16 cellular contexts compared by ENCODE assay signal in the genomic region with DNA sequence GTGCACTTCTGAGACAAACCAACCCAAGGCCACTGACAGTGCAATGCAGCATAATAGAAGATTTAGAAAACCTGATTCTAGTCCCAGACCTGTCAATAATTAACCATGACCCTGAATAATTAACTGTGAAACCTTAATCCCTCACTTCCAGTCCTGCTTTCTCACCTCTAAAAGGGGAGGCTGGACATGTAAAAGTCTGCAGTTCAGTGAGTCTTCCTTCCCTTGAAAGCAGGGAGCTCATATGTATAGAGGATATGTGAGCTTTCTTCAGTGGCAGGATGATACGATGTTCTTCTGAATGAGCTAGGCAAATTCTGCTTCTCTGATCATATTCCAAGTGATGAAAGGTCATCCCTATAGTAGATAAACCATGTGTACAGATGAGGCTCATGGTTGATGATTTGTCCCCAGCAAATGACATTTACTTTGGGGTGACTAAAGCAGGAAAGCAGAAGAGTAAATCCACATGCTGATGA. TPM values are rescaled to one million over a fixed set of nuclear protein-coding genes. Genes with fewer than 3 reads are reported as not detected.
"Had no signal": no experiment of that assay in that cellular context is flagged by ENCODE, and none has a peak within 500 bp of the region (broad histone marks: within the 10 kb centered on the region; RNA-seq: fewer than 3 reads in every experiment).

No MANE protein-coding gene starts in this region.

- ATAC-seq: naive thymus-derived CD4-positive, alpha-beta T cell; stimulated activated naive CD8-positive, alpha-beta T cell treated with anti-CD3 and anti-CD28 coated beads, Interleukin-15, Interleukin-2, amounts not matched to agents 100 U/mL and 50 U/mL, for 24 hours; upper lobe of right lung had no signal

- H3K27ac ChIP-seq: adrenal gland, colonic mucosa, gastrocnemius medialis, prostate gland, suprapubic skin, upper lobe of right lung had no signal

- H3K36me3 ChIP-seq: adrenal gland, colonic mucosa, gastrocnemius medialis, prostate gland, upper lobe of right lung had no signal

- H3K4me1 ChIP-seq: adrenal gland, colonic mucosa, prostate gland, suprapubic skin, upper lobe of right lung had no signal

- DNase-seq: activated naive CD4-positive, alpha-beta T cell treated with anti-CD3 and anti-CD28 coated beads, Interleukin-2, amount 50 U/mL, for 16 hours; adrenal gland; caudate nucleus; colonic mucosa; gastrocnemius medialis; naive thymus-derived CD4-positive, alpha-beta T cell; nucleus accumbens; stimulated activated CD4-positive, alpha-beta T cell treated with anti-CD3 and anti-CD28 coated beads, Interleukin-4, amount 100 ng/mL, for 1 hour; stimulated activated CD8-positive, alpha-beta memory T cell treated with anti-CD3 and anti-CD28 coated beads, Interleukin-4, amount 100 ng/mL, for 48 hours; stimulated activated naive CD8-positive, alpha-beta T cell treated with anti-CD3 and anti-CD28 coated beads, Interleukin-15, Interleukin-2, amounts not matched to agents 100 U/mL and 50 U/mL, for 24 hours; upper lobe of right lung had no signal

- H3K9me3 ChIP-seq: adrenal gland, colonic mucosa, gastrocnemius medialis, prostate gland, suprapubic skin, upper lobe of right lung had no signal

- H3K27me3 ChIP-seq: adrenal gland, colonic mucosa, gastrocnemius medialis, suprapubic skin, upper lobe of right lung had no signal

- H3K4me3 ChIP-seq: adrenal gland, colonic mucosa, gastrocnemius medialis, prostate gland, suprapubic skin, upper lobe of right lung had no signal

RNA-seq across cellular contexts. Expression of a gene that starts 2.9 kb away (rescaled TPM):
- total RNA-seq: adrenal gland; colonic mucosa; gastrocnemius medialis; lung microvascular endothelial cell; mononuclear cell; naive thymus-derived CD4-positive, alpha-beta T cell; suprapubic skin; T-helper 1 cell treated with Interleukin-12 subunit alpha and Interleukin-12 subunit beta and Interleukin-4 antibody, amounts not matched to agents 30 ng/mL and 1 ng/mL, for 36 hours; upper lobe of right lung had no signal
- polyA plus RNA-seq: adrenal gland; naive thymus-derived CD4-positive, alpha-beta T cell had no signal
